Comparison of ENCODE assay signal across 14 cellular contexts in the genomic region with DNA sequence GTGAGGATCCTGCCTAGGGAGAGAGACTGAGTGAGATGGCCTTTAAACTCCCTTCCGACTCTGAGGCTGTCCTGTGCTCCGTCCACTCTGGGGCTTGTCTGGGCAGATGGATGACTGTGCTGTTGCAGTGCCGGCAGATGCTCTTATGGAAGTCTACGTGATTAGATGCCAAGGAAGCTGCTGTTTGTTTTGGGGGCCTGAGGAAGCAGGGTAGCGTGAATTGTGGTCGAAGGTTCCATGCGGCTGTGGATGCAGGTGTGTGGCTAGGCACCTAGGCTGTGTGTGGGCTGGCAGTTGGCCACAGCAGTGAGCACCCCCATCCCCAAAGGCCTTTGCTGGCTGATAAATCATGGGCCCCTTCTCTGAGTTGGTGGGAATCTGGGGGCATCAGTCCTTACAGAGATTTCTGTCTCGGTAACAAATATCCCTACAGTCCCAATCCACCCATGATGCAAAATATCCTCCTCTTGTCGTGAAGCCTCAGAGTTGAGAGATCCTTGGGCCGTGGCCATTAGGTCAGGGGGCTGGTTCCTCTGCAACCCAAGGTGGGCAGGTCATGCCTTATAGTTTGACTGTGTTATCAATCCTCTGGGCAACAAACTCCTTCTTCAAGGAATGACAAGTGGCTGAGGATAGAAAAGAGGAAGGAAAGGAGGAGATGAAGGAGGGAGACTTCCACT.
"Had no signal": no experiment of that assay in that cellular context is flagged by ENCODE, and none has a peak within 500 bp of the region (broad histone marks: within the 10 kb centered on the region; RNA-seq: fewer than 3 reads in every experiment).

No MANE protein-coding gene starts in this region.

- H3K27ac ChIP-seq: right atrium auricular region, SJSA1, thoracic aorta had no signal

- H3K9me3 ChIP-seq: right atrium auricular region, SJSA1, thoracic aorta had no signal

- H3K36me3 ChIP-seq: right atrium auricular region, SJSA1, thoracic aorta had no signal

- H3K4me3 Mint-ChIP-seq: activated CD8-positive, alpha-beta T cell treated with anti-CD3 and anti-CD28 coated beads for 36 hours; activated naive CD8-positive, alpha-beta T cell treated with anti-CD3 and anti-CD28 coated beads, Interleukin-2, amount 10 ng/mL, durations not matched to agents 7 days and 5 days; neural crest cell had no signal

- H3K9me3 Mint-ChIP-seq: activated CD8-positive, alpha-beta T cell treated with anti-CD3 and anti-CD28 coated beads for 36 hours; activated naive CD8-positive, alpha-beta T cell treated with anti-CD3 and anti-CD28 coated beads, Interleukin-2, amount 10 ng/mL, durations not matched to agents 7 days and 5 days; neural crest cell had no signal

- H3K4me3 ChIP-seq: right atrium auricular region, SJSA1, thoracic aorta had no signal

- ATAC-seq: activated CD8-positive, alpha-beta T cell treated with anti-CD3 and anti-CD28 coated beads for 36 hours; left colon had no signal

- H3K27ac Mint-ChIP-seq: activated naive CD8-positive, alpha-beta T cell treated with anti-CD3 and anti-CD28 coated beads, Interleukin-2, amount 10 ng/mL, durations not matched to agents 7 days and 5 days had no signal

- DNase-seq: activated CD8-positive, alpha-beta T cell treated with anti-CD3 and anti-CD28 coated beads for 36 hours; activated gamma-delta T cell; activated naive CD8-positive, alpha-beta T cell treated with anti-CD3 and anti-CD28 coated beads, Interleukin-2, amount 10 ng/mL, durations not matched to agents 7 days and 5 days; aorta; foreskin melanocyte; left colon; stimulated activated naive CD4-positive, alpha-beta T cell treated with Interleukin-2 at 50 U/mL for 16 hours; T1000 had no signal

- H3K27me3 Mint-ChIP-seq: activated CD8-positive, alpha-beta T cell treated with anti-CD3 and anti-CD28 coated beads for 36 hours; activated naive CD8-positive, alpha-beta T cell treated with anti-CD3 and anti-CD28 coated beads, Interleukin-2, amount 10 ng/mL, durations not matched to agents 7 days and 5 days had no signal

- H3K27me3 ChIP-seq: right atrium auricular region, SJSA1 had no signal

- FAIRE-seq: bronchial epithelial cell, urothelium cell line had no signal
